In genomic region chr2:191302459-191303155, GRCh38 we compare ENCODE assay signal across 9 cellular contexts. TPM values are rescaled to one million over a fixed set of nuclear protein-coding genes. Genes with fewer than 3 reads are reported as not detected.
A peak's percentile ranks its signal among the peaks of the same experiment; 100 is the strongest.
DNase-seq lines count a peak whose midpoint lies in the region; ATAC-seq, FAIRE-seq and TF ChIP-seq lines count a peak whose summit lies in the region.
"Had no signal": no experiment of that assay in that cellular context is flagged by ENCODE, and none has a peak within 500 bp of the region (broad histone marks: within the 10 kb centered on the region; RNA-seq: fewer than 3 reads in every experiment).

No MANE protein-coding gene starts in this region.

- peak overlapping the region; percentile 41 for H2BK5ac ChIP-seq in IMR-90 (ENCODE audit: low read depth, low read length, poor library complexity, severe bottlenecking)

- FAIRE-seq in D721Med (lab: Jason Lieb, UNC) = no peak
- FAIRE-seq: endometrium had no signal

- in situ Hi-C loops in IMR-90 (cut with MboI; ENCODE audit: low sequenced_read_pairs) = no loop called here

- H3K79me1 ChIP-seq in IMR-90 (ENCODE audit: low read depth in 1 of 2, low read length in 2 of 2) = peaks cover 54 to 84% of the 10 kb centered on the region in 2 experiments

- TF ChIP-seq CTCF in D721Med (IDR thresholded peaks at IDR 0.05; ENCODE audit: insufficient read depth, missing control alignments) = peak; percentile 26
- TF ChIP-seq CTCF in IMR-90 (conservative IDR thresholded peaks at IDR 0.05; ENCODE audit: low read depth, low read length) = peak; percentile 18; the same call in 1 of the 2 replicates
- no peak for TF ChIP-seq CTCF in prostate gland (IDR thresholded peaks at IDR 0.05)

- peak overlapping the region; percentile 42; the same call in 1 of the 2 replicates for H2AK5ac ChIP-seq in IMR-90 (ENCODE audit: low read depth, low read length)

- ATAC-seq in GM18868 (IDR thresholded peaks at IDR 0.05; ENCODE audit: unreplicated experiment) (peak; percentile 83), IMR-90 (ENCODE audit: low read depth) (no peak)

- peak overlapping the region; percentile 79 for H3K18ac ChIP-seq in IMR-90 (ENCODE audit: low read depth, low read length)

- no peak overlapping the region; the same call in 1 of the 2 replicates for H2BK20ac ChIP-seq in IMR-90 (ENCODE audit: low read depth, low read length)

- TF ChIP-seq POLR2A in IMR-90 (IDR thresholded peaks at IDR 0.05; ENCODE audit: low read depth, low read length) (no peak), prostate gland (IDR thresholded peaks at IDR 0.05) (no peak)

- H3K27ac ChIP-seq in IMR-90 (ENCODE audit: insufficient read depth, low read length) (peak overlapping the region; percentile 15; the same call in 1 of the 2 replicates), epithelial cell of prostate (peak overlapping the region; percentile 86), prostate gland (no peak overlapping the region)

- H3K23ac ChIP-seq in IMR-90 (ENCODE audit: low read depth, low read length) = no peak overlapping the region

- CTCF ChIA-PET in IMR-90 (lab: Yijun Ruan, JAX) = interaction anchor here (0.8 to 1.5 kb wide), 3 partner anchors 14 to 85 kb away, joined by 3 read pairs; no protein-coding TSS in a partner anchor

- no peaks in the 10 kb centered on the region for H3K27me3 ChIP-seq in IMR-90 (ENCODE audit: control insufficient read depth, insufficient read depth, low read length)
- no peaks in the 10 kb centered on the region for H3K27me3 ChIP-seq in prostate gland (replicated peaks; ENCODE audit: insufficient read depth)

- H3K9ac ChIP-seq in IMR-90 (ENCODE audit: low read depth, low read length) = no peak overlapping the region

- POLR2A ChIA-PET in IMR-90 (lab: Charles Lee; ENCODE audit: unreplicated experiment) = interaction anchor here (0.6 kb wide), 1 partner anchor 423 kb away, joined by 5 read pairs; no protein-coding TSS in a partner anchor

- H3K36me3 ChIP-seq in IMR-90 (ENCODE audit: control insufficient read depth, insufficient read depth, low read length) (peaks cover 12% of the 10 kb centered on the region), prostate gland (no peaks in the 10 kb centered on the region)

- intact Hi-C loops in IMR-90 (cut with micrococcal nuclease) = no loop called here
- intact Hi-C loops in prostate gland (cut with DNase I) = no loop called here

- no peak overlapping the region for H2AFZ ChIP-seq in IMR-90 (replicated peaks; ENCODE audit: low read length, poor library complexity)

- H3K4me1 ChIP-seq in IMR-90 (ENCODE audit: control insufficient read depth, insufficient read depth, low read length) = peaks cover 42% of the 10 kb centered on the region
- H3K4me1 ChIP-seq in prostate gland (replicated peaks) = peaks cover 11% of the 10 kb centered on the region

- peak overlapping the region; percentile 38 for H4K5ac ChIP-seq in IMR-90 (ENCODE audit: low read depth, low read length)

- H3K4me3 ChIP-seq in IMR-90 (ENCODE audit: insufficient read depth, low read depth, low read length) = no peak overlapping the region
- H3K4me3 ChIP-seq in prostate gland = no peak overlapping the region

- dilution Hi-C loops in IMR-90 (cut with HindIII; ENCODE audit: low sequenced_read_pairs, unreplicated experiment) = no loop called here

- H3K4me2 ChIP-seq in IMR-90 (ENCODE audit: low read depth, low read length) = no peak overlapping the region

- TF ChIP-seq RAD21 in IMR-90 (IDR thresholded peaks at IDR 0.05; ENCODE audit: low read length) = peak; percentile 23; the same call in 1 of the 2 replicates

- H4K91ac ChIP-seq in IMR-90 (ENCODE audit: insufficient read depth, low read depth, low read length) = no peak overlapping the region; the same call in 1 of the 2 replicates

- H4K20me1 ChIP-seq in IMR-90 (ENCODE audit: insufficient read depth, low read length) = peaks cover 12% of the 10 kb centered on the region

- H2AK9ac ChIP-seq in IMR-90 (replicated peaks; ENCODE audit: low read depth, low read length, poor library complexity) = no peak overlapping the region

- H4K8ac ChIP-seq in IMR-90 (ENCODE audit: low read depth in 2 of 2, low read length in 2 of 2) = peak overlapping the region in 1 of 2 experiments; percentile 49; a peak in 1 of 4 replicates

- H3K4ac ChIP-seq in IMR-90 (ENCODE audit: low read depth, low read length) = peak overlapping the region; percentile 51; the same call in 1 of the 2 replicates

- no peaks in the 10 kb centered on the region for H3K9me3 ChIP-seq in IMR-90 (ENCODE audit: control insufficient read depth, insufficient read depth, low read length)
- H3K9me3 ChIP-seq in prostate gland = no peaks in the 10 kb centered on the region

- DNase-seq in D721Med (ENCODE audit: insufficient read length, low spot score) (no peak), IMR-90 (peak; percentile 23), epithelial cell of prostate (ENCODE audit: low read depth, low spot score) (no peak), NCI-H2171 (lab: John Stamatoyannopoulos, UW) (no peak), prostate gland (ENCODE audit: low spot score) (no peak), MV-4-11 (lab: John Stamatoyannopoulos, UW) (no peak), A172 (ENCODE audit: low spot score) (no peak)

- H2BK15ac ChIP-seq in IMR-90 (ENCODE audit: low read depth, low read length) = 0 out of 3 replicates have a peak overlapping the region, but pooled peaks have one; percentile 31

- H3K14ac ChIP-seq in IMR-90 (replicated peaks; ENCODE audit: low read depth, low read length) = 0 out of 2 replicates have a peak overlapping the region, but pooled peaks have one; percentile 74

- no peak overlapping the region for H3K56ac ChIP-seq in IMR-90 (ENCODE audit: extremely low read depth, insufficient read depth, low read length)

- 100% methylated on average over 1 of the region's 3 CpGs; no CpG with 5 or more reads in 1 of the 2 experiments for whole genome bisulfite sequencing in IMR-90 (ENCODE audit: extremely low coverage in 2 of 2, insufficient read length in 1 of 2), 2 experiments
- WGBS in prostate gland = 72% methylated on average over 3 of the region's 3 CpGs

- peaks cover 17% of the 10 kb centered on the region for H3K9me1 ChIP-seq in IMR-90 (ENCODE audit: insufficient read depth, low read length)

- H2BK120ac ChIP-seq in IMR-90 (ENCODE audit: low read depth, low read length) = no peak overlapping the region

- BruUV-seq in IMR-90 (replicated peaks; lab: Mats Ljungman, UMichigan) = no TSS peak

TF ChIP-seq in IMR-90, 13 proteins besides CTCF, POLR2A, EP300 and RAD21:
- TF ChIP-seq MXI1 (IDR thresholded peaks at IDR 0.05; ENCODE audit: borderline replicate concordance, low read depth, low read length) = no peak
- peak; percentile 24; the same call in 1 of the 2 replicates for TF ChIP-seq SMC3 (IDR thresholded peaks at IDR 0.05; ENCODE audit: low read depth, low read length)
- TF ChIP-seq USF2 (IDR thresholded peaks at IDR 0.05; ENCODE audit: low read depth, low read length) = no peak

RNA-seq across cellular contexts. Expression of gene MYO1B, which starts 57.4 kb away (rescaled TPM):
- total RNA-seq in IMR-90 (2012; rRNA removed) = 116 and 167 TPM in 2 replicates
- polyA plus RNA-seq in IMR-90 (2012; rRNA removed) = 44.3 and 57.2 TPM in 2 replicates
- 11.9 and 14.9 TPM in 2 replicates for polyA plus RNA-seq in IMR-90 (2012; cell fraction: cytosol; rRNA removed)
- 10.3 and 68.5 TPM in 2 replicates for polyA plus RNA-seq in IMR-90 (2012; cell fraction: nucleus; rRNA removed; ENCODE audit: low replicate concordance)
- total RNA-seq in prostate gland = 10 to 100 TPM; 22.4 to 38.3 TPM
- total RNA-seq in A172 (2014; rRNA removed; shearing (Covaris generic)) = 4.1 and 4.9 TPM in 2 replicates

Comparison
In these comparisons a context has a peak if more than half of its experiments do, and no peak if none do; other contexts are left out.
1. CTCF ChIP-seq: peak in D721Med (single experiment) and IMR-90 (single experiment); none in prostate gland (0 of 4).
2. H3K27ac ChIP-seq: peak in IMR-90 (single experiment) and epithelial cell of prostate (single experiment); none in prostate gland (0 of 2).